In genomic region chrX:153643431-153644351, GRCh38 we compare ENCODE assay signal across 8 cellular contexts. TPM values are rescaled to one million over a fixed set of nuclear protein-coding genes. Genes with fewer than 3 reads are reported as not detected.
DNase-seq lines count a peak whose midpoint lies in the region; ATAC-seq, FAIRE-seq and TF ChIP-seq lines count a peak whose summit lies in the region.

No MANE protein-coding gene starts in this region.

- H3K4me1 Mint-ChIP-seq in endodermal cell: peaks cover 3% of the 10 kb centered on the region

- peaks cover 75% of the 10 kb centered on the region for H3K27me3 ChIP-seq in endodermal cell (ENCODE audit: control insufficient read depth, insufficient read depth, low read length, poor library complexity, severe bottlenecking)
- H3K27me3 ChIP-seq in pancreas: peaks cover 0 to 36% (median 7%) of the 10 kb centered on the region in 4 donors

- 1% methylated on average over 69 of the region's 84 CpGs; no CpG with 5 or more reads in 1 of the 2 experiments for WGBS in endodermal cell (ENCODE audit: insufficient coverage in 1 of 2, insufficient read length in 1 of 2), 2 experiments
- WGBS in pancreas, 2 donors: 2 to 33% methylated on average over 46 to 83 of the region's 84 CpGs

- DNase-seq in GM10248 (ENCODE audit: extremely low spot score): no peak
- peak; percentile 19 for DNase-seq in NCI-H1694 treated with DMSO at 0.1 percent for 48 hours (lab: John Stamatoyannopoulos, UW)
- peak; percentile 56 for DNase-seq in endodermal cell
- DNase-seq in pancreas: peak in 4 of 6 donors; percentile 13 to 70 (median 46)
- DNase-seq in GDM1 (lab: John Stamatoyannopoulos, UW): no peak
- DNase-seq in NK-92 treated with Interleukin-12 subunit alpha and Interleukin-12 subunit beta, amount 100 ng/mL, for 24 hours (lab: John Stamatoyannopoulos, UW): no peak

- peaks cover 80% of the 10 kb centered on the region for H3K27me3 Mint-ChIP-seq in endodermal cell (ENCODE audit: insufficient read depth)

- H3K27ac ChIP-seq in endodermal cell (ENCODE audit: low read depth, low read length) (no peak overlapping the region), pancreas (no peak overlapping the region)

- no peaks in the 10 kb centered on the region for H3K9me3 ChIP-seq in endodermal cell (ENCODE audit: control insufficient read depth, low read length)
- H3K9me3 ChIP-seq in pancreas: no peaks in the 10 kb centered on the region

- FAIRE-seq in pancreas (lab: Jason Lieb, UNC): no peak

- intact Hi-C loops in pancreas (cut with DNase I): loop anchor here in 1 of 3 donors (10.0 kb wide), 1 partner anchor 89 kb away; no protein-coding TSS in a partner anchor

- no peaks in the 10 kb centered on the region for H3K4me1 ChIP-seq in endodermal cell (ENCODE audit: control insufficient read depth, insufficient read depth, low read length)
- H3K4me1 ChIP-seq in pancreas: no peaks in the 10 kb centered on the region

- POLR2A ChIA-PET in GM10248 (lab: Yijun Ruan, JAX): no interaction called here

- H3K36me3 Mint-ChIP-seq in endodermal cell (ENCODE audit: low read depth): no peaks in the 10 kb centered on the region

- H3K9me3 Mint-ChIP-seq in endodermal cell: peaks cover 43% of the 10 kb centered on the region

- H3K27ac Mint-ChIP-seq in endodermal cell: no peak overlapping the region

- CTCF ChIA-PET in GM10248 (lab: Yijun Ruan, JAX): interaction anchor here (1.9 to 2.1 kb wide), 2 partner anchors 19 to 24 kb away, joined by 6 to 9 read pairs; no protein-coding TSS in a partner anchor

- TF ChIP-seq CTCF in GM10248 (IDR thresholded peaks at IDR 0.05; ENCODE audit: control extremely low read depth, extremely low read depth, low read depth, missing control alignments) (peak; percentile 48), endodermal cell (conservative IDR thresholded peaks at IDR 0.05) (peak; percentile 31), pancreas (IDR thresholded peaks at IDR 0.05) (no peak)

- peak in 3 of 4 donors; percentile 33 to 71 (median 55) for ATAC-seq in pancreas
- no peak for ATAC-seq in GM21576 (IDR thresholded peaks at IDR 0.05; ENCODE audit: unreplicated experiment)
- no peak for ATAC-seq in HG03095 (IDR thresholded peaks at IDR 0.05; ENCODE audit: unreplicated experiment)

- H3K4me3 ChIP-seq in endodermal cell (ENCODE audit: low read length) (no peak overlapping the region), pancreas (peak overlapping the region in 1 of 4 donors; percentile 20)

- H3K9ac ChIP-seq in endodermal cell (ENCODE audit: extremely low read depth, low read length, poor library complexity, severe bottlenecking): no peak overlapping the region

- H3K36me3 ChIP-seq in endodermal cell (ENCODE audit: control insufficient read depth, insufficient read depth, low read length) (no peaks in the 10 kb centered on the region), pancreas (no peaks in the 10 kb centered on the region)

- H3K4me3 Mint-ChIP-seq in endodermal cell: peak overlapping the region; percentile 45

RNA-seq across cellular contexts. Expression of gene DUSP9, which starts 3.3 kb away (rescaled TPM):
- total RNA-seq in endodermal cell: under 1 TPM; 0.18 to 0.31 TPM
- polyA plus RNA-seq in endodermal cell (2013, experiment 1 of 2): 1.5 TPM
- 1.3 TPM for polyA plus RNA-seq in endodermal cell (2013, experiment 2 of 2)
- total RNA-seq in pancreas: under 1 TPM in 3 of 6 donors, not detected in 3; 0.09 to 0.28 (median 0.14) TPM
- under 1 TPM in 1 of 2 donors, not detected in 1; 0.07 TPM for polyA plus RNA-seq in pancreas

RNA-seq across cellular contexts. Expression of gene PNCK, which starts 29.9 kb away (rescaled TPM):
- total RNA-seq in endodermal cell (10 to 100 TPM in 1 of 2 donors, 1 to 10 TPM in 1; 2.8 to 12.9 TPM), pancreas (under 1 TPM in 3 of 6 donors, not detected in 3; 0.35 to 0.67 (median 0.49) TPM)
- polyA plus RNA-seq in endodermal cell (2013, experiment 1 of 2): 11.1 TPM
- 9.0 TPM for polyA plus RNA-seq in endodermal cell (2013, experiment 2 of 2)
- under 1 TPM; 0.28 to 0.99 TPM for polyA plus RNA-seq in pancreas

RNA-seq across cellular contexts. Expression of gene SLC6A8, which starts 44.0 kb away (rescaled TPM):
- 100 to 1,000 TPM in 1 of 2 donors, 10 to 100 TPM in 1; 57.6 to 121 TPM for total RNA-seq in endodermal cell
- polyA plus RNA-seq in endodermal cell (2013, experiment 1 of 2): 144 TPM
- polyA plus RNA-seq in endodermal cell (2013, experiment 2 of 2): 117 TPM
- total RNA-seq in pancreas: 10 to 100 TPM in 4 of 6 donors, 1 to 10 TPM in 2; 8.4 to 15.8 (median 11.1) TPM
- 10 to 100 TPM; 12.3 to 14.4 TPM for polyA plus RNA-seq in pancreas

RNA-seq across cellular contexts. Expression of gene CCNQ, which starts 44.8 kb away (rescaled TPM):
- total RNA-seq in endodermal cell: 10 to 100 TPM; 17.1 to 20.8 TPM
- polyA plus RNA-seq in endodermal cell (2013, experiment 1 of 2): 20.0 TPM
- polyA plus RNA-seq in endodermal cell (2013, experiment 2 of 2): 18.4 TPM
- total RNA-seq in pancreas: 10 to 100 TPM in 1 of 6 donors, 1 to 10 TPM in 5; 6.7 to 10.6 (median 8.1) TPM
- polyA plus RNA-seq in pancreas: 10 to 100 TPM; 26.3 to 32.1 TPM

Comparison
In these comparisons a context has a peak if more than half of its experiments do, and no peak if none do; other contexts are left out.
1. DNase-seq: peak in NCI-H1694 treated with DMSO at 0.1 percent for 48 hours (single experiment), endodermal cell (single experiment) and pancreas (4 of 6); none in GM10248 (single experiment), GDM1 (single experiment) and NK-92 treated with Interleukin-12 subunit alpha and Interleukin-12 subunit beta, amount 100 ng/mL, for 24 hours (single experiment).
2. CTCF ChIP-seq: peak in GM10248 (single experiment) and endodermal cell (single experiment); none in pancreas (0 of 4).
3. ATAC-seq: peak in pancreas (3 of 4); none in GM21576 (single experiment) and HG03095 (single experiment).